ENCODE assay signal across 10 cellular contexts in genomic region chr10:62726142-62726541, GRCh38.
A peak's percentile ranks its signal among the peaks of the same experiment; 100 is the strongest.
DNase-seq lines count a peak whose midpoint lies in the region; ATAC-seq and TF ChIP-seq lines count a peak whose summit lies in the region.
"Had no signal": no experiment of that assay in that cellular context is flagged by ENCODE, and none has a peak within 500 bp of the region (broad histone marks: within the 10 kb centered on the region; RNA-seq: fewer than 3 reads in every experiment).

No MANE protein-coding gene starts in this region.

- no peaks in the 10 kb centered on the region for H3K9me3 ChIP-seq in testis
- H3K9me3 ChIP-seq: neutrophil had no signal

- no peaks in the 10 kb centered on the region for H3K27me3 ChIP-seq in testis

- H3K27ac ChIP-seq in testis, result no peak overlapping the region
- H3K27ac ChIP-seq: neutrophil had no signal

- WGBS in testis, 2 donors, result 66 to 78% methylated on average over 5 of the region's 5 CpGs

- H3K9me3 Mint-ChIP-seq in natural killer cell treated with Interleukin-12 subunit alpha and Interleukin-12 subunit beta and Interleukin-15 and Interleukin-18, amount 100 ng/mL, for 72 hours, result peaks cover 4% of the 10 kb centered on the region

- peak overlapping the region; percentile 69 for H3K4me3 Mint-ChIP-seq in natural killer cell treated with Interleukin-12 subunit alpha and Interleukin-12 subunit beta and Interleukin-15 and Interleukin-18, amount 100 ng/mL, for 72 hours

- H3K27me3 Mint-ChIP-seq in natural killer cell treated with Interleukin-12 subunit alpha and Interleukin-12 subunit beta and Interleukin-15 and Interleukin-18, amount 100 ng/mL, for 72 hours, result no peaks in the 10 kb centered on the region

- H3K36me3 Mint-ChIP-seq in natural killer cell treated with Interleukin-12 subunit alpha and Interleukin-12 subunit beta and Interleukin-15 and Interleukin-18, amount 100 ng/mL, for 72 hours, result peaks cover 9% of the 10 kb centered on the region

- TF ChIP-seq POLR2A in GM15510 (IDR thresholded peaks at IDR 0.05; ENCODE audit: borderline replicate concordance, extremely low read depth, insufficient read length) (peak; percentile 19), testis (IDR thresholded peaks at IDR 0.05) (no peak)

- H3K27ac Mint-ChIP-seq in natural killer cell treated with Interleukin-12 subunit alpha and Interleukin-12 subunit beta and Interleukin-15 and Interleukin-18, amount 100 ng/mL, for 72 hours, result peak overlapping the region; percentile 88 to 92

- peaks cover 51 to 53% of the 10 kb centered on the region in 2 donors for H3K4me1 Mint-ChIP-seq in natural killer cell treated with Interleukin-12 subunit alpha and Interleukin-12 subunit beta and Interleukin-15 and Interleukin-18, amount 100 ng/mL, for 72 hours (ENCODE audit: low read depth in 2 of 2)

- H3K36me3 ChIP-seq in testis (ENCODE audit: low read depth, missing control alignments), result no peaks in the 10 kb centered on the region
- H3K36me3 ChIP-seq: neutrophil had no signal

- H3K4me3 ChIP-seq in testis, result no peak overlapping the region

- H3K4me1 ChIP-seq in testis, result no peaks in the 10 kb centered on the region

- peak; percentile 87 for ATAC-seq in GM21390 (IDR thresholded peaks at IDR 0.05; ENCODE audit: unreplicated experiment)
- ATAC-seq in HG03469 (IDR thresholded peaks at IDR 0.05; ENCODE audit: unreplicated experiment), result peak; percentile 92
- ATAC-seq in natural killer cell treated with Interleukin-12 subunit alpha and Interleukin-12 subunit beta and Interleukin-15 and Interleukin-18, amount 100 ng/mL, for 72 hours, result peak; percentile 94 to 96

- no peak for TF ChIP-seq CTCF in testis (IDR thresholded peaks at IDR 0.05)

- DNase-seq in natural killer cell treated with Interleukin-12 subunit alpha and Interleukin-12 subunit beta and Interleukin-15 and Interleukin-18, amount 100 ng/mL, for 72 hours (ENCODE audit: low spot score), result peak; percentile 87
- no peak for DNase-seq in SIG-M5 treated with dmso at 0.1 percent for 504 hours (lab: John Stamatoyannopoulos, UW; ENCODE audit: unreplicated experiment)
- no peak for DNase-seq in testis
- DNase-seq in GM19238 (ENCODE audit: insufficient read length, low spot score), result no peak
- no peak for DNase-seq in HuH-7 (ENCODE audit: low spot score)
- DNase-seq: MM.1S had no signal

- intact Hi-C loops in testis (cut with DNase I; ENCODE audit: low total_unique reads), result no loop called here
